1 cellular context compared by ENCODE assay signal in genomic region chr18:32010124-32010745, GRCh38.
TF ChIP-seq lines count a peak whose summit lies in the region.

No MANE protein-coding gene starts in this region.

TF ChIP-seq in H1, 55 proteins besides CTCF, POLR2A, EP300 and RAD21:
- TF ChIP-seq CHD1 (IDR thresholded peaks at IDR 0.05; ENCODE audit: low read depth, low read length): no peak
- no peak for TF ChIP-seq SP4 (IDR thresholded peaks at IDR 0.05; ENCODE audit: low read length)
- no peak for TF ChIP-seq KDM4A (IDR thresholded peaks at IDR 0.05; ENCODE audit: low read depth, low read length, severe bottlenecking)
- 0 out of 2 replicates have a peak, but pooled peaks have one; percentile 13 for TF ChIP-seq TBP (IDR thresholded peaks at IDR 0.05; ENCODE audit: low read depth, low read length)
- TF ChIP-seq NRF1 (IDR thresholded peaks at IDR 0.05; ENCODE audit: low read depth, low read length): no peak
